In the genomic region with DNA sequence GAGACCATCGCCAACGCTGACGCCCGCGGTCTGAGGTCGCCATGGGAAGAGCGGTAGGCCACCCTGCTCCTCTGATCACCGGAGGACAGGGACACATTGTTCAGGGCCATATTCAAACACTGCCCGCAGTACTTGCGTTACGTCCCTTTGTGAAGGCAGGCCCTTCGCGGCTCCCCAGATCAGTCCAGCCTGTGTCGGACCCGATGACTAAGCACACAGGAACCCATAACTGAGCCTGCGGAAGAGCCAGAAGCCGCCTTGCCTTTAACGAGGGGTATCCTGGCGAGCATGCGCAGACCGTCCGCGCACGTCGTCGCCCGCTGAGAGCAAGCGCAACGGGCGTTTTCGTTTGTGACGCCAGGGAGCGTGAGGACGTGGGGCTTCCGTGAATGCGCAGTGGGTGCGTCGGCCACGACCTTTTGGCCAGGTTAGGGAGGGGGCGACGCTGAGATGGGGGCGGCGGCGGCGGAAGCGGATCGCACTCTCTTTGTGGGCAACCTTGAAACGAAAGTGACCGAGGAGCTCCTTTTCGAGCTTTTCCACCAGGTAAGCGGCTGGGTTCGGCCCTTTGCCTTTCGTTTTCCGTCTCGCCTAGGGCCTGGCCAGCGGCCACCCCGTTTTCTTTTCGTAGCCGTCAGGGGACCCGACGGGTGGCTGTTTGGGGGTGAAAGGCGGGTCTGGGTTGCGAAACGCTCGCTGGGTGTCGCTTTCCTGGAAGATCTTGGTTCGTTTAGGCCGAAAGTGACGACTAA, we compare ENCODE assay signal across 1 cellular context.
TF ChIP-seq lines count a peak whose summit lies in the region.

A gene with protein sequence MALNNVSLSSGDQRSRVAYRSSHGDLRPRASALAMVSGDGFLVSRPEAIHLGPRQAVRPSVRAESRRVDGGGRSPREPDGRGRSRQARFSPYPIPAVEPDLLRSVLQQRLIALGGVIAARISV (minus strand): TSS at position 290 of the 752 bp plus-strand sequence. CDS start 180 bp downstream, at position 110.
A gene with protein sequence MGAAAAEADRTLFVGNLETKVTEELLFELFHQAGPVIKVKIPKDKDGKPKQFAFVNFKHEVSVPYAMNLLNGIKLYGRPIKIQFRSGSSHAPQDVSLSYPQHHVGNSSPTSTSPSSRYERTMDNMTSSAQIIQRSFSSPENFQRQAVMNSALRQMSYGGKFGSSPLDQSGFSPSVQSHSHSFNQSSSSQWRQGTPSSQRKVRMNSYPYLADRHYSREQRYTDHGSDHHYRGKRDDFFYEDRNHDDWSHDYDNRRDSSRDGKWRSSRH (plus strand): TSS at position 445 of the 752 bp plus-strand sequence. CDS start 6 bp downstream, at position 451.

TF ChIP-seq in GM12878, 131 proteins besides CTCF, POLR2A, EP300 and RAD21 (continued from another document):
- no peak for TF ChIP-seq IRF4 (IDR thresholded peaks at IDR 0.05; ENCODE audit: low read depth, low read length)
- TF ChIP-seq, protein P1, sequence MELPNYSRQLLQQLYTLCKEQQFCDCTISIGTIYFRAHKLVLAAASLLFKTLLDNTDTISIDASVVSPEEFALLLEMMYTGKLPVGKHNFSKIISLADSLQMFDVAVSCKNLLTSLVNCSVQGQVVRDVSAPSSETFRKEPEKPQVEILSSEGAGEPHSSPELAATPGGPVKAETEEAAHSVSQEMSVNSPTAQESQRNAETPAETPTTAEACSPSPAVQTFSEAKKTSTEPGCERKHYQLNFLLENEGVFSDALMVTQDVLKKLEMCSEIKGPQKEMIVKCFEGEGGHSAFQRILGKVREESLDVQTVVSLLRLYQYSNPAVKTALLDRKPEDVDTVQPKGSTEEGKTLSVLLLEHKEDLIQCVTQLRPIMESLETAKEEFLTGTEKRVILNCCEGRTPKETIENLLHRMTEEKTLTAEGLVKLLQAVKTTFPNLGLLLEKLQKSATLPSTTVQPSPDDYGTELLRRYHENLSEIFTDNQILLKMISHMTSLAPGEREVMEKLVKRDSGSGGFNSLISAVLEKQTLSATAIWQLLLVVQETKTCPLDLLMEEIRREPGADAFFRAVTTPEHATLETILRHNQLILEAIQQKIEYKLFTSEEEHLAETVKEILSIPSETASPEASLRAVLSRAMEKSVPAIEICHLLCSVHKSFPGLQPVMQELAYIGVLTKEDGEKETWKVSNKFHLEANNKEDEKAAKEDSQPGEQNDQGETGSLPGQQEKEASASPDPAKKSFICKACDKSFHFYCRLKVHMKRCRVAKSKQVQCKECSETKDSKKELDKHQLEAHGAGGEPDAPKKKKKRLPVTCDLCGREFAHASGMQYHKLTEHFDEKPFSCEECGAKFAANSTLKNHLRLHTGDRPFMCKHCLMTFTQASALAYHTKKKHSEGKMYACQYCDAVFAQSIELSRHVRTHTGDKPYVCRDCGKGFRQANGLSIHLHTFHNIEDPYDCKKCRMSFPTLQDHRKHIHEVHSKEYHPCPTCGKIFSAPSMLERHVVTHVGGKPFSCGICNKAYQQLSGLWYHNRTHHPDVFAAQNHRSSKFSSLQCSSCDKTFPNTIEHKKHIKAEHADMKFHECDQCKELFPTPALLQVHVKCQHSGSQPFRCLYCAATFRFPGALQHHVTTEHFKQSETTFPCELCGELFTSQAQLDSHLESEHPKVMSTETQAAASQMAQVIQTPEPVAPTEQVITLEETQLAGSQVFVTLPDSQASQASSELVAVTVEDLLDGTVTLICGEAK (IDR thresholded peaks at IDR 0.05; ENCODE audit: borderline replicate concordance) = 0 out of 2 replicates have a peak, but pooled peaks have one; percentile 23
- no peak for TF ChIP-seq SMC3 (IDR thresholded peaks at IDR 0.05; ENCODE audit: borderline replicate concordance, low read length)
- TF ChIP-seq BCL11A (IDR thresholded peaks at IDR 0.05; ENCODE audit: low read depth, low read length) = no peak
- peak; percentile 99 for TF ChIP-seq NR2F1 (conservative IDR thresholded peaks at IDR 0.05)
- no peak for TF ChIP-seq MYB (IDR thresholded peaks at IDR 0.05; ENCODE audit: borderline replicate concordance, low read depth, low read length)
- TF ChIP-seq JUNB (IDR thresholded peaks at IDR 0.05) = no peak
- TF ChIP-seq, protein P2, sequence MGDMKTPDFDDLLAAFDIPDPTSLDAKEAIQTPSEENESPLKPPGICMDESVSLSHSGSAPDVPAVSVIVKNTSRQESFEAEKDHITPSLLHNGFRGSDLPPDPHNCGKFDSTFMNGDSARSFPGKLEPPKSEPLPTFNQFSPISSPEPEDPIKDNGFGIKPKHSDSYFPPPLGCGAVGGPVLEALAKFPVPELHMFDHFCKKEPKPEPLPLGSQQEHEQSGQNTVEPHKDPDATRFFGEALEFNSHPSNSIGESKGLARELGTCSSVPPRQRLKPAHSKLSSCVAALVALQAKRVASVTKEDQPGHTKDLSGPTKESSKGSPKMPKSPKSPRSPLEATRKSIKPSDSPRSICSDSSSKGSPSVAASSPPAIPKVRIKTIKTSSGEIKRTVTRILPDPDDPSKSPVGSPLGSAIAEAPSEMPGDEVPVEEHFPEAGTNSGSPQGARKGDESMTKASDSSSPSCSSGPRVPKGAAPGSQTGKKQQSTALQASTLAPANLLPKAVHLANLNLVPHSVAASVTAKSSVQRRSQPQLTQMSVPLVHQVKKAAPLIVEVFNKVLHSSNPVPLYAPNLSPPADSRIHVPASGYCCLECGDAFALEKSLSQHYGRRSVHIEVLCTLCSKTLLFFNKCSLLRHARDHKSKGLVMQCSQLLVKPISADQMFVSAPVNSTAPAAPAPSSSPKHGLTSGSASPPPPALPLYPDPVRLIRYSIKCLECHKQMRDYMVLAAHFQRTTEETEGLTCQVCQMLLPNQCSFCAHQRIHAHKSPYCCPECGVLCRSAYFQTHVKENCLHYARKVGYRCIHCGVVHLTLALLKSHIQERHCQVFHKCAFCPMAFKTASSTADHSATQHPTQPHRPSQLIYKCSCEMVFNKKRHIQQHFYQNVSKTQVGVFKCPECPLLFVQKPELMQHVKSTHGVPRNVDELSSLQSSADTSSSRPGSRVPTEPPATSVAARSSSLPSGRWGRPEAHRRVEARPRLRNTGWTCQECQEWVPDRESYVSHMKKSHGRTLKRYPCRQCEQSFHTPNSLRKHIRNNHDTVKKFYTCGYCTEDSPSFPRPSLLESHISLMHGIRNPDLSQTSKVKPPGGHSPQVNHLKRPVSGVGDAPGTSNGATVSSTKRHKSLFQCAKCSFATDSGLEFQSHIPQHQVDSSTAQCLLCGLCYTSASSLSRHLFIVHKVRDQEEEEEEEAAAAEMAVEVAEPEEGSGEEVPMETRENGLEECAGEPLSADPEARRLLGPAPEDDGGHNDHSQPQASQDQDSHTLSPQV (IDR thresholded peaks at IDR 0.05) = no peak
- no peak for TF ChIP-seq CBX3 (IDR thresholded peaks at IDR 0.05; ENCODE audit: borderline replicate concordance, low read depth)
- no peak for TF ChIP-seq ZBED1 (IDR thresholded peaks at IDR 0.05; ENCODE audit: borderline replicate concordance)
- peak; percentile 96 for TF ChIP-seq PML (IDR thresholded peaks at IDR 0.05; ENCODE audit: low read length)
- TF ChIP-seq MTA3 (IDR thresholded peaks at IDR 0.05; ENCODE audit: borderline replicate concordance, low read length) = no peak
- no peak for TF ChIP-seq GABPA (IDR thresholded peaks at IDR 0.05; ENCODE audit: low read depth)
- peak; percentile 74 for TF ChIP-seq TAF1 (IDR thresholded peaks at IDR 0.05; ENCODE audit: borderline replicate concordance, low read depth, low read length)
- peak; percentile 49 to 76; a peak in 2 of 3 replicates for TF ChIP-seq EGR1 (IDR thresholded peaks at IDR 0.05; ENCODE audit: borderline replicate concordance in 1 of 2, low read depth in 2 of 2, low read length in 2 of 2)
- TF ChIP-seq ZNF384 (IDR thresholded peaks at IDR 0.05; ENCODE audit: borderline replicate concordance, low read depth, low read length) = no peak
- TF ChIP-seq, protein P3, sequence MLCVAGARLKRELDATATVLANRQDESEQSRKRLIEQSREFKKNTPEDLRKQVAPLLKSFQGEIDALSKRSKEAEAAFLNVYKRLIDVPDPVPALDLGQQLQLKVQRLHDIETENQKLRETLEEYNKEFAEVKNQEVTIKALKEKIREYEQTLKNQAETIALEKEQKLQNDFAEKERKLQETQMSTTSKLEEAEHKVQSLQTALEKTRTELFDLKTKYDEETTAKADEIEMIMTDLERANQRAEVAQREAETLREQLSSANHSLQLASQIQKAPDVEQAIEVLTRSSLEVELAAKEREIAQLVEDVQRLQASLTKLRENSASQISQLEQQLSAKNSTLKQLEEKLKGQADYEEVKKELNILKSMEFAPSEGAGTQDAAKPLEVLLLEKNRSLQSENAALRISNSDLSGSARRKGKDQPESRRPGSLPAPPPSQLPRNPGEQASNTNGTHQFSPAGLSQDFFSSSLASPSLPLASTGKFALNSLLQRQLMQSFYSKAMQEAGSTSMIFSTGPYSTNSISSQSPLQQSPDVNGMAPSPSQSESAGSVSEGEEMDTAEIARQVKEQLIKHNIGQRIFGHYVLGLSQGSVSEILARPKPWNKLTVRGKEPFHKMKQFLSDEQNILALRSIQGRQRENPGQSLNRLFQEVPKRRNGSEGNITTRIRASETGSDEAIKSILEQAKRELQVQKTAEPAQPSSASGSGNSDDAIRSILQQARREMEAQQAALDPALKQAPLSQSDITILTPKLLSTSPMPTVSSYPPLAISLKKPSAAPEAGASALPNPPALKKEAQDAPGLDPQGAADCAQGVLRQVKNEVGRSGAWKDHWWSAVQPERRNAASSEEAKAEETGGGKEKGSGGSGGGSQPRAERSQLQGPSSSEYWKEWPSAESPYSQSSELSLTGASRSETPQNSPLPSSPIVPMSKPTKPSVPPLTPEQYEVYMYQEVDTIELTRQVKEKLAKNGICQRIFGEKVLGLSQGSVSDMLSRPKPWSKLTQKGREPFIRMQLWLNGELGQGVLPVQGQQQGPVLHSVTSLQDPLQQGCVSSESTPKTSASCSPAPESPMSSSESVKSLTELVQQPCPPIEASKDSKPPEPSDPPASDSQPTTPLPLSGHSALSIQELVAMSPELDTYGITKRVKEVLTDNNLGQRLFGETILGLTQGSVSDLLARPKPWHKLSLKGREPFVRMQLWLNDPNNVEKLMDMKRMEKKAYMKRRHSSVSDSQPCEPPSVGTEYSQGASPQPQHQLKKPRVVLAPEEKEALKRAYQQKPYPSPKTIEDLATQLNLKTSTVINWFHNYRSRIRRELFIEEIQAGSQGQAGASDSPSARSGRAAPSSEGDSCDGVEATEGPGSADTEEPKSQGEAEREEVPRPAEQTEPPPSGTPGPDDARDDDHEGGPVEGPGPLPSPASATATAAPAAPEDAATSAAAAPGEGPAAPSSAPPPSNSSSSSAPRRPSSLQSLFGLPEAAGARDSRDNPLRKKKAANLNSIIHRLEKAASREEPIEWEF (IDR thresholded peaks at IDR 0.05; ENCODE audit: insufficient replicate concordance, low read depth, low read length) = no peak
- TF ChIP-seq HDAC2 (IDR thresholded peaks at IDR 0.05) = no peak
- no peak for TF ChIP-seq ZSCAN29 (IDR thresholded peaks at IDR 0.05)
- peak in 1 of 2 experiments; percentile 31; a peak in 1 of 4 replicates for TF ChIP-seq IKZF2 (IDR thresholded peaks at IDR 0.05)
